In the genomic region with DNA sequence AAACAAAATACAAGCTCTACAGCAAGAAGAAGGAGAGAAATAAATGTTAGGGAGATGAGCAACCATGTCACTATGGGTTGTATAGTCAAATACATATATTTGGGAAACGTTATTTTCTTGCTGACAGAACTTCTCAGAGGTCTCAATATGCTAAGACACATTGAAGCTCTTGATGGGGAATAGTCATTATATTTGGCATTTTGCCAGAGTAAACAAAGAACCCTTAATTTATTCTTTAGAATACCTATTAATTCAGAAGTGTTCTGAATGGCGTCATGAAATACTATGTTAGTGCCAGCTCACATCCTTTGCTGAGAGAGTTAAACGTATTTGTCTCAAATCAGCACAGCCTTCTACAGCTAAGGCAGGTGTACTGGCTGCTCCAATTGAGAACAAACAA, we compare ENCODE assay signal across 31 cellular contexts.
"Had no signal": no experiment of that assay in that cellular context is flagged by ENCODE, and none has a peak within 500 bp of the region (broad histone marks: within the 10 kb centered on the region; RNA-seq: fewer than 3 reads in every experiment).

No MANE protein-coding gene starts in this region.

- H3K4me3 Mint-ChIP-seq: activated CD4-positive, alpha-beta memory T cell treated with anti-CD3 and anti-CD28 coated beads for 36 hours; activated CD4-positive, alpha-beta T cell treated with anti-CD3 and anti-CD28 coated beads for 36 hours; activated CD4-positive, alpha-beta T cell treated with anti-CD3 and anti-CD28 coated beads, Interleukin-2, amount 10 ng/mL, durations not matched to agents 24 days and 14 days; activated CD8-positive, alpha-beta memory T cell treated with anti-CD3 and anti-CD28 coated beads, Interleukin-2, amount 10 ng/mL, durations not matched to agents 7 days and 5 days; activated CD8-positive, alpha-beta T cell treated with anti-CD3 and anti-CD28 coated beads, Interleukin-2, amount 10 ng/mL, durations not matched to agents 7 days and 5 days; activated naive CD4-positive, alpha-beta T cell treated with anti-CD3 and anti-CD28 coated beads, Interleukin-2, amount 10 ng/mL, durations not matched to agents 7 days and 5 days; activated naive CD8-positive, alpha-beta T cell treated with anti-CD3 and anti-CD28 coated beads, Interleukin-2, amount 10 ng/mL, durations not matched to agents 7 days and 5 days; activated T-cell treated with anti-CD3 and anti-CD28 coated beads, Interleukin-2, amount 50 U/mL, for 72 hours; brain had no signal

- H3K4me1 Mint-ChIP-seq: activated CD4-positive, alpha-beta T cell treated with anti-CD3 and anti-CD28 coated beads for 36 hours; activated CD4-positive, alpha-beta T cell treated with anti-CD3 and anti-CD28 coated beads, Interleukin-2, amount 10 ng/mL, durations not matched to agents 24 days and 14 days; activated CD8-positive, alpha-beta memory T cell treated with anti-CD3 and anti-CD28 coated beads, Interleukin-2, amount 10 ng/mL, durations not matched to agents 7 days and 5 days; activated naive CD4-positive, alpha-beta T cell treated with anti-CD3 and anti-CD28 coated beads, Interleukin-2, amount 10 ng/mL, durations not matched to agents 7 days and 5 days; activated naive CD8-positive, alpha-beta T cell treated with anti-CD3 and anti-CD28 coated beads, Interleukin-2, amount 10 ng/mL, durations not matched to agents 7 days and 5 days; brain had no signal

- H3K4me1 ChIP-seq: ascending aorta, breast epithelium, colonic mucosa, esophagus squamous epithelium, gastroesophageal sphincter, heart right ventricle had no signal

- FAIRE-seq: endometrium, endothelial cell of umbilical vein had no signal

- H3K27ac ChIP-seq: ascending aorta, breast epithelium, cardiac muscle cell, colonic mucosa, epithelial cell of prostate, esophagus squamous epithelium, gastroesophageal sphincter, heart right ventricle had no signal

- H3K27me3 ChIP-seq: ascending aorta, breast epithelium, cardiac muscle cell, colonic mucosa, esophagus squamous epithelium, gastroesophageal sphincter, heart right ventricle had no signal

- DNase-seq: activated CD4-positive, alpha-beta memory T cell treated with anti-CD3 and anti-CD28 coated beads for 36 hours; activated CD4-positive, alpha-beta T cell treated with anti-CD3 and anti-CD28 coated beads for 36 hours; activated CD4-positive, alpha-beta T cell treated with anti-CD3 and anti-CD28 coated beads, Interleukin-2, amount 10 ng/mL, durations not matched to agents 24 days and 14 days; activated CD4-positive, CD25-positive, alpha-beta regulatory T cell; activated CD4-positive, CD25-positive, alpha-beta regulatory T cell treated with anti-CD3 and anti-CD28 coated beads, Interleukin-2, amount 50 U/mL, for 72 hours; activated CD8-positive, alpha-beta memory T cell treated with anti-CD3 and anti-CD28 coated beads, Interleukin-2, amount 10 ng/mL, durations not matched to agents 7 days and 5 days; activated CD8-positive, alpha-beta memory T cell treated with anti-CD3 and anti-CD28 coated beads, Interleukin-2, amount 50 U/mL, for 4 hours; activated CD8-positive, alpha-beta T cell treated with anti-CD3 and anti-CD28 coated beads, Interleukin-2, amount 10 ng/mL, durations not matched to agents 7 days and 5 days; activated gamma-delta T cell; activated naive CD4-positive, alpha-beta T cell; activated naive CD4-positive, alpha-beta T cell treated with anti-CD3 and anti-CD28 coated beads, Interleukin-2, amount 10 ng/mL, durations not matched to agents 7 days and 5 days; activated naive CD8-positive, alpha-beta T cell treated with anti-CD3 and anti-CD28 coated beads, Interleukin-2, amount 10 ng/mL, durations not matched to agents 7 days and 5 days; activated T-cell treated with anti-CD3 and anti-CD28 coated beads, Interleukin-2, amount 50 U/mL, for 1 hour; activated T-cell treated with anti-CD3 and anti-CD28 coated beads, Interleukin-2, amount 50 U/mL, for 72 hours; central memory CD4-positive, alpha-beta T cell; cerebellar nuclear complex; colonic mucosa; effector CD8-positive, alpha-beta T cell; esophagus squamous epithelium; foreskin melanocyte; heart right ventricle; T-helper 2 cell had no signal

- H3K4me3 ChIP-seq: ascending aorta, breast epithelium, cardiac muscle cell, colonic mucosa, esophagus squamous epithelium, gastroesophageal sphincter, heart right ventricle had no signal

- H3K27ac Mint-ChIP-seq: activated CD4-positive, alpha-beta memory T cell treated with anti-CD3 and anti-CD28 coated beads for 36 hours; activated CD4-positive, alpha-beta T cell treated with anti-CD3 and anti-CD28 coated beads for 36 hours; activated CD4-positive, alpha-beta T cell treated with anti-CD3 and anti-CD28 coated beads, Interleukin-2, amount 10 ng/mL, durations not matched to agents 24 days and 14 days; activated CD8-positive, alpha-beta memory T cell treated with anti-CD3 and anti-CD28 coated beads, Interleukin-2, amount 10 ng/mL, durations not matched to agents 7 days and 5 days; activated CD8-positive, alpha-beta T cell treated with anti-CD3 and anti-CD28 coated beads, Interleukin-2, amount 10 ng/mL, durations not matched to agents 7 days and 5 days; activated naive CD4-positive, alpha-beta T cell treated with anti-CD3 and anti-CD28 coated beads, Interleukin-2, amount 10 ng/mL, durations not matched to agents 7 days and 5 days; activated naive CD4-positive, alpha-beta T cell treated with anti-CD3 and anti-CD28 coated beads, Interleukin-2, amount 50 U/mL, for 72 hours; activated naive CD8-positive, alpha-beta T cell treated with anti-CD3 and anti-CD28 coated beads, Interleukin-2, amount 10 ng/mL, durations not matched to agents 7 days and 5 days; activated T-cell treated with anti-CD3 and anti-CD28 coated beads, Interleukin-2, amount 50 U/mL, for 72 hours; brain had no signal

- H3K36me3 ChIP-seq: ascending aorta, breast epithelium, cardiac muscle cell, colonic mucosa, esophagus squamous epithelium, gastroesophageal sphincter, heart right ventricle had no signal

- ATAC-seq: activated CD4-positive, alpha-beta T cell treated with anti-CD3 and anti-CD28 coated beads for 36 hours; activated CD8-positive, alpha-beta memory T cell treated with anti-CD3 and anti-CD28 coated beads, Interleukin-2, amount 10 ng/mL, durations not matched to agents 7 days and 5 days; activated CD8-positive, alpha-beta T cell treated with anti-CD3 and anti-CD28 coated beads, Interleukin-2, amount 10 ng/mL, durations not matched to agents 7 days and 5 days; activated naive CD4-positive, alpha-beta T cell treated with anti-CD3 and anti-CD28 coated beads, Interleukin-2, amount 50 U/mL, for 72 hours; activated T-cell treated with anti-CD3 and anti-CD28 coated beads, Interleukin-2, amount 50 U/mL, for 72 hours; gastroesophageal sphincter; heart right ventricle had no signal

- H3K27me3 Mint-ChIP-seq: activated CD4-positive, alpha-beta memory T cell treated with anti-CD3 and anti-CD28 coated beads for 36 hours; activated CD4-positive, alpha-beta T cell treated with anti-CD3 and anti-CD28 coated beads, Interleukin-2, amount 10 ng/mL, durations not matched to agents 24 days and 14 days; activated CD8-positive, alpha-beta memory T cell treated with anti-CD3 and anti-CD28 coated beads, Interleukin-2, amount 10 ng/mL, durations not matched to agents 7 days and 5 days; activated naive CD4-positive, alpha-beta T cell treated with anti-CD3 and anti-CD28 coated beads, Interleukin-2, amount 10 ng/mL, durations not matched to agents 7 days and 5 days; activated naive CD8-positive, alpha-beta T cell treated with anti-CD3 and anti-CD28 coated beads, Interleukin-2, amount 10 ng/mL, durations not matched to agents 7 days and 5 days had no signal

- H3K9me3 ChIP-seq: ascending aorta, breast epithelium, colonic mucosa, esophagus squamous epithelium, gastroesophageal sphincter had no signal

- H3K36me3 Mint-ChIP-seq: activated CD4-positive, alpha-beta memory T cell treated with anti-CD3 and anti-CD28 coated beads for 36 hours; activated CD8-positive, alpha-beta memory T cell treated with anti-CD3 and anti-CD28 coated beads, Interleukin-2, amount 10 ng/mL, durations not matched to agents 7 days and 5 days; activated naive CD4-positive, alpha-beta T cell treated with anti-CD3 and anti-CD28 coated beads, Interleukin-2, amount 10 ng/mL, durations not matched to agents 7 days and 5 days; activated naive CD8-positive, alpha-beta T cell treated with anti-CD3 and anti-CD28 coated beads, Interleukin-2, amount 10 ng/mL, durations not matched to agents 7 days and 5 days; brain had no signal
